Comparison of ENCODE assay signal across 1 cellular context in the genomic region with DNA sequence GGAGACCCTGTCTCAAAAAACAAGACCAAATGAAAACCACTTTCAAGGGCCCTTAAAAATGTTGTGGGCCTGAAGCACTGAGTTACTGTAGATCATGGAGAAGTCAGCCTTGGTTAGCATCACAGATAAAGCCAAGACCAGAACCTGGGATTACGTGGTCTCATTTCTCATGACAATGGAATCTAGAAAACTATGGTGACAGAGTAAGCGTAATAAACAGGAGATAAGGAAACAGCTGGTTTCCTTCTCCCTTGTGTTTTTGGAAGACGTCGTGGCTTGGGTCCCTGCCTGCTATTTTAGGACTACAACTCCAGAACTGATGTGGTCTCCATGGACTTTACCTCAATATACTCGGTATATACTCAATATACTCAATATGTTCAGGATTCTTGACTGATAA.
TF ChIP-seq lines count a peak whose summit lies in the region.

No MANE protein-coding gene starts in this region.

TF ChIP-seq in GM23338, 12 proteins besides CTCF, POLR2A, EP300 and RAD21 (continued from another document):
- no peak for TF ChIP-seq EZH2phosphoT487 (IDR thresholded peaks at IDR 0.05; ENCODE audit: unreplicated experiment)
- no peak for TF ChIP-seq CREB1 (CRISPR knock-in tag; IDR thresholded peaks at IDR 0.05; ENCODE audit: low read depth)
- no peak for TF ChIP-seq ETS1 (IDR thresholded peaks at IDR 0.05)
- TF ChIP-seq JUNB (IDR thresholded peaks at IDR 0.05; ENCODE audit: unreplicated experiment): no peak
- no peak for TF ChIP-seq EZH2 (IDR thresholded peaks at IDR 0.05; ENCODE audit: low read depth, unreplicated experiment)
- no peak for TF ChIP-seq REST (IDR thresholded peaks at IDR 0.05; ENCODE audit: unreplicated experiment)
